Comparison of ENCODE assay signal across 13 cellular contexts in the genomic region with DNA sequence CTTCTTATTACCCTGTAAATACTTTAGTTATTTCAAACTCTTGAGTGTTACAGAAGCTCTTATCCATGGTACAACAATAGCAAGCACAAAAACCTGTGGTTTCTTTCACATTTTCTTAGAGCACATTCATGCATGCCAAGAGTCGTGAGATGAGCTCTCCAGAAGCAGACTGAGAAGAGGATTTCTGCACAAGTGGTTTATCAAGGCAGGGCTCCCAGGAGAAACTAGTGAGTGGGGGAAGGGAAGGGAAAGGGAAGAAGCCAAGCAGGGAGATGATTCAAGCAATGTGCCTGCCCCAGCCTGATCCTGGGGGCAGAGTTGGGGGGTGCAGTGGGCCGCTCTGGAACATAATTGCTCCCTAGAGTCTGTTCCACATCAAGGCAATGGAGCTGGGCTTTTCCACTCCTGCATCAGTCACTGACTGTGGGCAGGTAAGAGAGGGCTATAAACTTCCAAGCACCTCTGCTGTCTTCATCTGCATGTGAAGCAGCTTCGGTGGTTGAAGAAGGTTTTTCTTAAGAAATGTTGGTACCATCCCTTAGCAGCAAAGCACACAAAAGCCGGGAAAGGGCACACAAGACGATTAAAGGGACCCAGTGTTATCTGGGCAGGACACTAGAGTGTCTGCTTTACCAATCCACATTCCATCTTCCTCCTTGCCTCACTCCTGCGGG.
DNase-seq lines count a peak whose midpoint lies in the region; ATAC-seq and TF ChIP-seq lines count a peak whose summit lies in the region.
"Had no signal": no experiment of that assay in that cellular context is flagged by ENCODE, and none has a peak within 500 bp of the region (broad histone marks: within the 10 kb centered on the region; RNA-seq: fewer than 3 reads in every experiment).

No MANE protein-coding gene starts in this region.

- peak; percentile 45 for ATAC-seq in WTC11
- ATAC-seq in HG03280 (IDR thresholded peaks at IDR 0.05; ENCODE audit: unreplicated experiment), result no peak
- ATAC-seq: mucosa of descending colon had no signal

- H3K79me2 ChIP-seq in hepatocyte (no peaks in the 10 kb centered on the region), smooth muscle cell (ENCODE audit: low read depth) (no peaks in the 10 kb centered on the region), PC-9 (ENCODE audit: low read depth) (no peaks in the 10 kb centered on the region)

- BruUV-seq in PC-9 (replicated peaks; lab: Mats Ljungman, UMichigan), result no TSS peak

- H3K4me3 ChIP-seq in hepatocyte (no peak overlapping the region), smooth muscle cell (no peak overlapping the region), PC-9 (no peak overlapping the region)
- H3K4me3 ChIP-seq: mucosa of descending colon had no signal

- H3K9me3 Mint-ChIP-seq in WTC11, result no peaks in the 10 kb centered on the region

- CTCF ChIA-PET in WTC11 (lab: Charles Lee) (interaction anchor here (0.7 to 2.0 kb wide), 4 partner anchors 10 to 367 kb away, joined by 3 to 9 read pairs (median 4); no protein-coding TSS in a partner anchor), PC-9 (lab: Charles Lee) (no interaction called here)

- H3K4me1 ChIP-seq in hepatocyte (ENCODE audit: insufficient read depth), result no peaks in the 10 kb centered on the region
- peaks cover 19% of the 10 kb centered on the region for H3K4me1 ChIP-seq in smooth muscle cell (ENCODE audit: low read depth)
- no peaks in the 10 kb centered on the region for H3K4me1 ChIP-seq in PC-9 (replicated peaks; ENCODE audit: insufficient read depth)

- H3K4me1 Mint-ChIP-seq in WTC11, result peaks cover 18% of the 10 kb centered on the region

- H3K27me3 ChIP-seq in hepatocyte, result no peaks in the 10 kb centered on the region
- no peaks in the 10 kb centered on the region for H3K27me3 ChIP-seq in smooth muscle cell (ENCODE audit: low read depth)
- no peaks in the 10 kb centered on the region for H3K27me3 ChIP-seq in PC-9 (ENCODE audit: insufficient read depth, low read depth)

- TF ChIP-seq CTCF in WTC11 (IDR thresholded peaks at IDR 0.05), result no peak
- TF ChIP-seq CTCF in hepatocyte (IDR thresholded peaks at IDR 0.05; ENCODE audit: poor library complexity), result no peak
- no peak for TF ChIP-seq CTCF in smooth muscle cell (IDR thresholded peaks at IDR 0.05; ENCODE audit: borderline replicate concordance, insufficient read depth, poor library complexity, severe bottlenecking)
- TF ChIP-seq CTCF in PC-9 (conservative IDR thresholded peaks at IDR 0.05), result no peak

- H3K27me3 Mint-ChIP-seq in WTC11 (ENCODE audit: low read depth), result no peaks in the 10 kb centered on the region
- H3K27me3 Mint-ChIP-seq: brain had no signal

- DNase-seq in GM04504 (ENCODE audit: low read depth) (peak; percentile 66), WTC11 (ENCODE audit: low spot score) (no peak), hepatocyte (ENCODE audit: low spot score) (peak; percentile 9), smooth muscle cell (lab: John Stamatoyannopoulos, UW; ENCODE audit: unreplicated experiment) (no peak), LoVo (ENCODE audit: low spot score) (no peak), PC-9 (no peak)
- DNase-seq: activated CD4-positive, alpha-beta T cell treated with anti-CD3 and anti-CD28 coated beads for 48 hours; Kasumi-1; mucosa of descending colon; NCI-H2081 treated with DMSO at 0.1 percent for 48 hours; SW 1271 had no signal

- POLR2A ChIA-PET in WTC11 (lab: Charles Lee), result no interaction called here
- POLR2A ChIA-PET in PC-9 (lab: Charles Lee; ENCODE audit: unreplicated experiment), result no interaction called here

- H3K9me2 ChIP-seq in hepatocyte (replicated peaks; ENCODE audit: insufficient read depth) (no peaks in the 10 kb centered on the region), PC-9 (ENCODE audit: insufficient read depth) (no peaks in the 10 kb centered on the region)

- H3K4me2 ChIP-seq in hepatocyte (no peak overlapping the region), smooth muscle cell (peak overlapping the region; percentile 8), PC-9 (no peak overlapping the region)

- H3K9me3 ChIP-seq in hepatocyte (ENCODE audit: low read depth), result no peaks in the 10 kb centered on the region
- no peaks in the 10 kb centered on the region for H3K9me3 ChIP-seq in smooth muscle cell (replicated peaks; ENCODE audit: low read depth)
- H3K9me3 ChIP-seq in PC-9 (ENCODE audit: insufficient read depth, low read depth), result no peaks in the 10 kb centered on the region
- H3K9me3 ChIP-seq: mucosa of descending colon had no signal

- H3K9ac ChIP-seq in smooth muscle cell (ENCODE audit: low read depth), result no peak overlapping the region

- no peaks in the 10 kb centered on the region for H4K20me1 ChIP-seq in hepatocyte (ENCODE audit: insufficient read depth, poor library complexity, severe bottlenecking)
- no peaks in the 10 kb centered on the region for H4K20me1 ChIP-seq in smooth muscle cell (ENCODE audit: low read depth)
- no peaks in the 10 kb centered on the region for H4K20me1 ChIP-seq in PC-9 (ENCODE audit: insufficient read depth)

- intact Hi-C loops in PC-9 (cut with micrococcal nuclease; ENCODE audit: unreplicated experiment), result no loop called here

- H3F3A ChIP-seq in smooth muscle cell (ENCODE audit: low read depth) (peaks cover 3% of the 10 kb centered on the region), PC-9 (ENCODE audit: insufficient read depth, low read depth) (no peaks in the 10 kb centered on the region)

- H3K27ac Mint-ChIP-seq in WTC11, result peak overlapping the region; percentile 86

- H3K36me3 Mint-ChIP-seq in WTC11, result no peaks in the 10 kb centered on the region

- no peak overlapping the region for H3K27ac ChIP-seq in hepatocyte
- H3K27ac ChIP-seq in smooth muscle cell (ENCODE audit: low read depth), result peak overlapping the region; percentile 5
- no peak overlapping the region for H3K27ac ChIP-seq in PC-9

- H2AFZ ChIP-seq in hepatocyte (no peak overlapping the region), smooth muscle cell (ENCODE audit: low read depth) (no peak overlapping the region), PC-9 (no peak overlapping the region)

- no peak overlapping the region for H3K4me3 Mint-ChIP-seq in WTC11
- H3K4me3 Mint-ChIP-seq: brain had no signal

- WGBS in hepatocyte (ENCODE audit: low lambda C conversion rate, missing lambda C conversion rate), result 64% methylated on average over 6 of the region's 6 CpGs
- 48% methylated on average over 6 of the region's 6 CpGs for WGBS in smooth muscle cell (ENCODE audit: low lambda C conversion rate)

- H3K36me3 ChIP-seq in hepatocyte (replicated peaks; ENCODE audit: insufficient read depth, low read depth) (no peaks in the 10 kb centered on the region), smooth muscle cell (ENCODE audit: low read depth) (no peaks in the 10 kb centered on the region), PC-9 (ENCODE audit: low read depth) (no peaks in the 10 kb centered on the region)

TF ChIP-seq in WTC11, 78 proteins besides CTCF, POLR2A, EP300 and RAD21:
- TF ChIP-seq, protein P1, sequence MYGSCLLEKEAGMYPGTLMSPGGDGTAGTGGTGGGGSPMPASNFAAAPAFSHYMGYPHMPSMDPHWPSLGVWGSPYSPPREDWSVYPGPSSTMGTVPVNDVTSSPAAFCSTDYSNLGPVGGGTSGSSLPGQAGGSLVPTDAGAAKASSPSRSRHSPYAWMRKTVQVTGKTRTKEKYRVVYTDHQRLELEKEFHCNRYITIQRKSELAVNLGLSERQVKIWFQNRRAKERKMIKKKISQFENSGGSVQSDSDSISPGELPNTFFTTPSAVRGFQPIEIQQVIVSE (CRISPR knock-in tag; IDR thresholded peaks at IDR 0.05; ENCODE audit: borderline replicate concordance), result no peak
- TF ChIP-seq FOXK1 (CRISPR knock-in tag; IDR thresholded peaks at IDR 0.05) (no peak), ATF1 (CRISPR knock-in tag; IDR thresholded peaks at IDR 0.05) (no peak)
- TF ChIP-seq, protein P2, sequence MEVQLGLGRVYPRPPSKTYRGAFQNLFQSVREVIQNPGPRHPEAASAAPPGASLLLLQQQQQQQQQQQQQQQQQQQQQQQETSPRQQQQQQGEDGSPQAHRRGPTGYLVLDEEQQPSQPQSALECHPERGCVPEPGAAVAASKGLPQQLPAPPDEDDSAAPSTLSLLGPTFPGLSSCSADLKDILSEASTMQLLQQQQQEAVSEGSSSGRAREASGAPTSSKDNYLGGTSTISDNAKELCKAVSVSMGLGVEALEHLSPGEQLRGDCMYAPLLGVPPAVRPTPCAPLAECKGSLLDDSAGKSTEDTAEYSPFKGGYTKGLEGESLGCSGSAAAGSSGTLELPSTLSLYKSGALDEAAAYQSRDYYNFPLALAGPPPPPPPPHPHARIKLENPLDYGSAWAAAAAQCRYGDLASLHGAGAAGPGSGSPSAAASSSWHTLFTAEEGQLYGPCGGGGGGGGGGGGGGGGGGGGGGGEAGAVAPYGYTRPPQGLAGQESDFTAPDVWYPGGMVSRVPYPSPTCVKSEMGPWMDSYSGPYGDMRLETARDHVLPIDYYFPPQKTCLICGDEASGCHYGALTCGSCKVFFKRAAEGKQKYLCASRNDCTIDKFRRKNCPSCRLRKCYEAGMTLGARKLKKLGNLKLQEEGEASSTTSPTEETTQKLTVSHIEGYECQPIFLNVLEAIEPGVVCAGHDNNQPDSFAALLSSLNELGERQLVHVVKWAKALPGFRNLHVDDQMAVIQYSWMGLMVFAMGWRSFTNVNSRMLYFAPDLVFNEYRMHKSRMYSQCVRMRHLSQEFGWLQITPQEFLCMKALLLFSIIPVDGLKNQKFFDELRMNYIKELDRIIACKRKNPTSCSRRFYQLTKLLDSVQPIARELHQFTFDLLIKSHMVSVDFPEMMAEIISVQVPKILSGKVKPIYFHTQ (CRISPR knock-in tag; IDR thresholded peaks at IDR 0.05), result no peak

Comparison
In these comparisons a context has a peak if more than half of its experiments do, and no peak if none do; other contexts are left out.
1. DNase-seq: peak in GM04504 (single experiment) and hepatocyte (single experiment); none in WTC11 (single experiment), smooth muscle cell (single experiment), LoVo (single experiment) and PC-9 (0 of 2).